Comparison of ENCODE assay signal across 1 cellular context in genomic region chr20:37406010-37406998, GRCh38.
A peak's percentile ranks its signal among the peaks of the same experiment; 100 is the strongest.
TF ChIP-seq lines count a peak whose summit lies in the region.

No MANE protein-coding gene starts in this region.

TF ChIP-seq in K562, 482 proteins besides CTCF, POLR2A, EP300 and RAD21 (continued from another document):
- TF ChIP-seq, protein P1, sequence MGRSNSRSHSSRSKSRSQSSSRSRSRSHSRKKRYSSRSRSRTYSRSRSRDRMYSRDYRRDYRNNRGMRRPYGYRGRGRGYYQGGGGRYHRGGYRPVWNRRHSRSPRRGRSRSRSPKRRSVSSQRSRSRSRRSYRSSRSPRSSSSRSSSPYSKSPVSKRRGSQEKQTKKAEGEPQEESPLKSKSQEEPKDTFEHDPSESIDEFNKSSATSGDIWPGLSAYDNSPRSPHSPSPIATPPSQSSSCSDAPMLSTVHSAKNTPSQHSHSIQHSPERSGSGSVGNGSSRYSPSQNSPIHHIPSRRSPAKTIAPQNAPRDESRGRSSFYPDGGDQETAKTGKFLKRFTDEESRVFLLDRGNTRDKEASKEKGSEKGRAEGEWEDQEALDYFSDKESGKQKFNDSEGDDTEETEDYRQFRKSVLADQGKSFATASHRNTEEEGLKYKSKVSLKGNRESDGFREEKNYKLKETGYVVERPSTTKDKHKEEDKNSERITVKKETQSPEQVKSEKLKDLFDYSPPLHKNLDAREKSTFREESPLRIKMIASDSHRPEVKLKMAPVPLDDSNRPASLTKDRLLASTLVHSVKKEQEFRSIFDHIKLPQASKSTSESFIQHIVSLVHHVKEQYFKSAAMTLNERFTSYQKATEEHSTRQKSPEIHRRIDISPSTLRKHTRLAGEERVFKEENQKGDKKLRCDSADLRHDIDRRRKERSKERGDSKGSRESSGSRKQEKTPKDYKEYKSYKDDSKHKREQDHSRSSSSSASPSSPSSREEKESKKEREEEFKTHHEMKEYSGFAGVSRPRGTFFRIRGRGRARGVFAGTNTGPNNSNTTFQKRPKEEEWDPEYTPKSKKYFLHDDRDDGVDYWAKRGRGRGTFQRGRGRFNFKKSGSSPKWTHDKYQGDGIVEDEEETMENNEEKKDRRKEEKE (IDR thresholded peaks at IDR 0.05; ENCODE audit: borderline replicate concordance in 1 of 2, control insufficient read depth in 1 of 2, low read depth in 2 of 2, low read length in 1 of 2), result no peak
- TF ChIP-seq FOXJ3 (CRISPR knock-in tag; IDR thresholded peaks at IDR 0.05) (no peak), MIER1 (IDR thresholded peaks at IDR 0.05; ENCODE audit: low read depth) (peak; percentile 45; the same call in 1 of the 2 replicates), LCOR (CRISPR knock-in tag; IDR thresholded peaks at IDR 0.05) (peak; percentile 35; the same call in 1 of the 2 replicates), TARDBP (IDR thresholded peaks at IDR 0.05) (no peak), OTX1 (CRISPR knock-in tag; IDR thresholded peaks at IDR 0.05) (no peak), KDM1A (IDR thresholded peaks at IDR 0.05) (peak in 1 of 2 experiments; percentile 11; a peak in 1 of 4 replicates), ZNF436 (CRISPR knock-in tag; IDR thresholded peaks at IDR 0.05) (no peak), CREB3L1 (IDR thresholded peaks at IDR 0.05; ENCODE audit: borderline replicate concordance, low read depth) (peak; percentile 62; the same call in 1 of the 2 replicates), BHLHE40 (IDR thresholded peaks at IDR 0.05; ENCODE audit: low read length) (peak; percentile 65), CBFB (CRISPR knock-in tag; IDR thresholded peaks at IDR 0.05) (no peak), CBX1 (IDR thresholded peaks at IDR 0.05; ENCODE audit: low read depth) (no peak; the same call in 1 of the 2 replicates), PHB2 (IDR thresholded peaks at IDR 0.05; ENCODE audit: low read depth) (peak; percentile 16; the same call in 1 of the 2 replicates), PYGO2 (tag; IDR thresholded peaks at IDR 0.05) (no peak), C11orf30 (IDR thresholded peaks at IDR 0.05; ENCODE audit: low read depth) (no peak), POLR2B (IDR thresholded peaks at IDR 0.05; ENCODE audit: low read depth, partially characterized antibody) (peak; percentile 35), ZNF143 (CRISPR knock-in tag; IDR thresholded peaks at IDR 0.05) (no peak), CC2D1A (IDR thresholded peaks at IDR 0.05) (peak; percentile 10; the same call in 1 of the 2 replicates), ZNF253 (CRISPR knock-in tag; conservative IDR thresholded peaks at IDR 0.05) (no peak), TBP (optimal IDR thresholded peaks at IDR 0.05; ENCODE audit: low read depth, low read length) (peak; percentile 32), FIP1L1 (IDR thresholded peaks at IDR 0.05; ENCODE audit: low read depth, low read length, poor library complexity, severe bottlenecking) (peak; percentile 62), ZNF282 (CRISPR knock-in tag; IDR thresholded peaks at IDR 0.05) (no peak; the same call in 1 of the 2 replicates), ZNF780A (CRISPR knock-in tag; IDR thresholded peaks at IDR 0.05) (no peak)
- TF ChIP-seq, protein P2, sequence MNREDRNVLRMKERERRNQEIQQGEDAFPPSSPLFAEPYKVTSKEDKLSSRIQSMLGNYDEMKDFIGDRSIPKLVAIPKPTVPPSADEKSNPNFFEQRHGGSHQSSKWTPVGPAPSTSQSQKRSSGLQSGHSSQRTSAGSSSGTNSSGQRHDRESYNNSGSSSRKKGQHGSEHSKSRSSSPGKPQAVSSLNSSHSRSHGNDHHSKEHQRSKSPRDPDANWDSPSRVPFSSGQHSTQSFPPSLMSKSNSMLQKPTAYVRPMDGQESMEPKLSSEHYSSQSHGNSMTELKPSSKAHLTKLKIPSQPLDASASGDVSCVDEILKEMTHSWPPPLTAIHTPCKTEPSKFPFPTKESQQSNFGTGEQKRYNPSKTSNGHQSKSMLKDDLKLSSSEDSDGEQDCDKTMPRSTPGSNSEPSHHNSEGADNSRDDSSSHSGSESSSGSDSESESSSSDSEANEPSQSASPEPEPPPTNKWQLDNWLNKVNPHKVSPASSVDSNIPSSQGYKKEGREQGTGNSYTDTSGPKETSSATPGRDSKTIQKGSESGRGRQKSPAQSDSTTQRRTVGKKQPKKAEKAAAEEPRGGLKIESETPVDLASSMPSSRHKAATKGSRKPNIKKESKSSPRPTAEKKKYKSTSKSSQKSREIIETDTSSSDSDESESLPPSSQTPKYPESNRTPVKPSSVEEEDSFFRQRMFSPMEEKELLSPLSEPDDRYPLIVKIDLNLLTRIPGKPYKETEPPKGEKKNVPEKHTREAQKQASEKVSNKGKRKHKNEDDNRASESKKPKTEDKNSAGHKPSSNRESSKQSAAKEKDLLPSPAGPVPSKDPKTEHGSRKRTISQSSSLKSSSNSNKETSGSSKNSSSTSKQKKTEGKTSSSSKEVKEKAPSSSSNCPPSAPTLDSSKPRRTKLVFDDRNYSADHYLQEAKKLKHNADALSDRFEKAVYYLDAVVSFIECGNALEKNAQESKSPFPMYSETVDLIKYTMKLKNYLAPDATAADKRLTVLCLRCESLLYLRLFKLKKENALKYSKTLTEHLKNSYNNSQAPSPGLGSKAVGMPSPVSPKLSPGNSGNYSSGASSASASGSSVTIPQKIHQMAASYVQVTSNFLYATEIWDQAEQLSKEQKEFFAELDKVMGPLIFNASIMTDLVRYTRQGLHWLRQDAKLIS (CRISPR knock-in tag; IDR thresholded peaks at IDR 0.05), result peak; percentile 34; the same call in 1 of the 2 replicates
- TF ChIP-seq, protein P3, sequence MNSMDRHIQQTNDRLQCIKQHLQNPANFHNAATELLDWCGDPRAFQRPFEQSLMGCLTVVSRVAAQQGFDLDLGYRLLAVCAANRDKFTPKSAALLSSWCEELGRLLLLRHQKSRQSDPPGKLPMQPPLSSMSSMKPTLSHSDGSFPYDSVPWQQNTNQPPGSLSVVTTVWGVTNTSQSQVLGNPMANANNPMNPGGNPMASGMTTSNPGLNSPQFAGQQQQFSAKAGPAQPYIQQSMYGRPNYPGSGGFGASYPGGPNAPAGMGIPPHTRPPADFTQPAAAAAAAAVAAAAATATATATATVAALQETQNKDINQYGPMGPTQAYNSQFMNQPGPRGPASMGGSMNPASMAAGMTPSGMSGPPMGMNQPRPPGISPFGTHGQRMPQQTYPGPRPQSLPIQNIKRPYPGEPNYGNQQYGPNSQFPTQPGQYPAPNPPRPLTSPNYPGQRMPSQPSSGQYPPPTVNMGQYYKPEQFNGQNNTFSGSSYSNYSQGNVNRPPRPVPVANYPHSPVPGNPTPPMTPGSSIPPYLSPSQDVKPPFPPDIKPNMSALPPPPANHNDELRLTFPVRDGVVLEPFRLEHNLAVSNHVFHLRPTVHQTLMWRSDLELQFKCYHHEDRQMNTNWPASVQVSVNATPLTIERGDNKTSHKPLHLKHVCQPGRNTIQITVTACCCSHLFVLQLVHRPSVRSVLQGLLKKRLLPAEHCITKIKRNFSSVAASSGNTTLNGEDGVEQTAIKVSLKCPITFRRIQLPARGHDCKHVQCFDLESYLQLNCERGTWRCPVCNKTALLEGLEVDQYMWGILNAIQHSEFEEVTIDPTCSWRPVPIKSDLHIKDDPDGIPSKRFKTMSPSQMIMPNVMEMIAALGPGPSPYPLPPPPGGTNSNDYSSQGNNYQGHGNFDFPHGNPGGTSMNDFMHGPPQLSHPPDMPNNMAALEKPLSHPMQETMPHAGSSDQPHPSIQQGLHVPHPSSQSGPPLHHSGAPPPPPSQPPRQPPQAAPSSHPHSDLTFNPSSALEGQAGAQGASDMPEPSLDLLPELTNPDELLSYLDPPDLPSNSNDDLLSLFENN (IDR thresholded peaks at IDR 0.05; ENCODE audit: low read depth in 2 of 2, low read length in 2 of 2), result no peak
